16 cellular contexts compared by ENCODE assay signal in the genomic region with DNA sequence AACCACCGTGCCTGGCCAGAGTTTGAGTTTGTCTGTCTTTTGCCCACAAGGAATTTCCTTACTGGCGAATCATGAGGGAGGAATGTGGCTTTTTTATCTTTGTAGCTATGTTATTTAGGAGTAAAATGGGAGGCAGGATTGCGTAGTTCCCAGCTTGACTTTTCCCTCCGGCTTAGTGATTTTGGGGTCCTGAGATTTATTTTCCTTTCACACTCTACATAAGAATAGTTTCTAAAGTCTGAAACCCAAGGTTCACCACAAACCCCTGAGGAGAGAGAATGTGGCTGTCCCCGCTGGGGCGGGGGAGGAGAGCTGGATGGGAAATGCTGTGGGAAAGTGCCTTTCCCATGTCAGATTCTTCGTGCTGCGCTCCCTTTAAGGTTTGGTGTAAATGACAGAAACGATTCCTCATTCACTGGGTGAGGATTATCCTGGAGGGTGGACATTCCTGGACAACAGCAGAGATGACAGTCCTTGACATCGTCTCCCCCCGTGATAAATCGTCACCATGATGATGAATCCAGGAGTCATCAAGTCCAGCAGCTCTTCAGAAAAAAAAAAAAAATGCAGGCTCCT.
A peak's percentile ranks its signal among the peaks of the same experiment; 100 is the strongest.
DNase-seq lines count a peak whose midpoint lies in the region; ATAC-seq and TF ChIP-seq lines count a peak whose summit lies in the region.
"Had no signal": no experiment of that assay in that cellular context is flagged by ENCODE, and none has a peak within 500 bp of the region (broad histone marks: within the 10 kb centered on the region; RNA-seq: fewer than 3 reads in every experiment).

No MANE protein-coding gene starts in this region.

- ATAC-seq in SK-N-SH treated with all-trans-retinoic acid at 6 μM for 48 hours: no peak
- no peak for ATAC-seq in activated naive CD8-positive, alpha-beta T cell treated with anti-CD3 and anti-CD28 coated beads, Interleukin-2, amount 50 U/mL, for 24 hours
- no peak for ATAC-seq in GM19328 (IDR thresholded peaks at IDR 0.05; ENCODE audit: unreplicated experiment)
- ATAC-seq: gastrocnemius medialis, left ventricle myocardium superior, T-helper 17 cell had no signal

- no peak for DNase-seq in SK-N-SH
- DNase-seq in brain microvascular endothelial cell: peak; percentile 76
- DNase-seq in kidney epithelial cell (ENCODE audit: low read depth): peak; percentile 41
- no peak for DNase-seq in SIG-M5 (lab: John Stamatoyannopoulos, UW)
- DNase-seq in T-helper 1 cell: no peak
- DNase-seq in activated naive CD8-positive, alpha-beta T cell treated with anti-CD3 and anti-CD28 coated beads, Interleukin-2, amount 50 U/mL, for 24 hours: no peak
- DNase-seq: activated CD4-positive, alpha-beta T cell treated with anti-CD3 and anti-CD28 coated beads, Interleukin-2, amount 10 ng/mL, durations not matched to agents 24 days and 14 days; CD4-positive, alpha-beta memory T cell; gastrocnemius medialis; HFFc6; left ventricle myocardium superior; T-helper 17 cell had no signal

- H3K36me3 Mint-ChIP-seq in activated naive CD8-positive, alpha-beta T cell treated with anti-CD3 and anti-CD28 coated beads, Interleukin-2, amount 50 U/mL, for 24 hours (ENCODE audit: low read depth): peaks cover 16% of the 10 kb centered on the region

- TF ChIP-seq CTCF in SK-N-SH (IDR thresholded peaks at IDR 0.05): no peak
- TF ChIP-seq CTCF in brain microvascular endothelial cell (IDR thresholded peaks at IDR 0.05; ENCODE audit: low read depth, low read length, missing control alignments): no peak
- TF ChIP-seq CTCF in kidney epithelial cell (IDR thresholded peaks at IDR 0.05; ENCODE audit: insufficient read depth, low read length, poor library complexity, severe bottlenecking): no peak

- H3K4me3 Mint-ChIP-seq in activated naive CD8-positive, alpha-beta T cell treated with anti-CD3 and anti-CD28 coated beads, Interleukin-2, amount 50 U/mL, for 24 hours: no peak overlapping the region
- H3K4me3 Mint-ChIP-seq: activated CD4-positive, alpha-beta T cell treated with anti-CD3 and anti-CD28 coated beads, Interleukin-2, amount 10 ng/mL, durations not matched to agents 24 days and 14 days; HFFc6; T-helper 17 cell had no signal

- no peak overlapping the region for H3K9ac ChIP-seq in SK-N-SH

- TF ChIP-seq RAD21 in SK-N-SH (IDR thresholded peaks at IDR 0.05; ENCODE audit: low read length): no peak

- H3K79me2 ChIP-seq in SK-N-SH (ENCODE audit: insufficient read depth): no peaks in the 10 kb centered on the region

- H3K27ac Mint-ChIP-seq in activated naive CD8-positive, alpha-beta T cell treated with anti-CD3 and anti-CD28 coated beads, Interleukin-2, amount 50 U/mL, for 24 hours: no peak overlapping the region
- H3K27ac Mint-ChIP-seq: activated CD4-positive, alpha-beta T cell treated with anti-CD3 and anti-CD28 coated beads, Interleukin-2, amount 10 ng/mL, durations not matched to agents 24 days and 14 days; HFFc6; T-helper 17 cell had no signal

- H3K9me3 Mint-ChIP-seq in activated naive CD8-positive, alpha-beta T cell treated with anti-CD3 and anti-CD28 coated beads, Interleukin-2, amount 50 U/mL, for 24 hours: no peaks in the 10 kb centered on the region

- no peaks in the 10 kb centered on the region for H3K4me1 Mint-ChIP-seq in activated naive CD8-positive, alpha-beta T cell treated with anti-CD3 and anti-CD28 coated beads, Interleukin-2, amount 50 U/mL, for 24 hours
- H3K4me1 Mint-ChIP-seq: activated CD4-positive, alpha-beta T cell treated with anti-CD3 and anti-CD28 coated beads, Interleukin-2, amount 10 ng/mL, durations not matched to agents 24 days and 14 days had no signal

- no peaks in the 10 kb centered on the region; a peak in 1 of 4 replicates for H3K4me1 ChIP-seq in SK-N-SH (ENCODE audit: control insufficient read depth in 1 of 2, insufficient read depth in 2 of 2, low read depth in 1 of 2, low read length in 1 of 2)
- H3K4me1 ChIP-seq: gastrocnemius medialis had no signal

- no peaks in the 10 kb centered on the region for H3K36me3 ChIP-seq in SK-N-SH (replicated peaks in 1 of 2; ENCODE audit: control insufficient read depth in 1 of 2, insufficient read depth in 2 of 2, low read length in 1 of 2)
- H3K36me3 ChIP-seq in brain microvascular endothelial cell (replicated peaks): no peaks in the 10 kb centered on the region
- no peaks in the 10 kb centered on the region for H3K36me3 ChIP-seq in kidney epithelial cell (ENCODE audit: control insufficient read depth, insufficient read depth, low read length)
- H3K36me3 ChIP-seq: gastrocnemius medialis had no signal

- H3K4me3 ChIP-seq in SK-N-SH (ENCODE audit: low read depth in 2 of 2, low read length in 1 of 2) (no peak overlapping the region), brain microvascular endothelial cell (ENCODE audit: low read depth, low read length) (no peak overlapping the region), kidney epithelial cell (ENCODE audit: low read depth, low read length) (no peak overlapping the region)
- H3K4me3 ChIP-seq: gastrocnemius medialis, skin epidermis had no signal

- no peaks in the 10 kb centered on the region for H4K20me1 ChIP-seq in SK-N-SH (ENCODE audit: insufficient read depth)

- CTCF ChIA-PET in SK-N-SH (lab: Yijun Ruan, JAX): interaction anchor here (0.7 to 0.9 kb wide), 2 partner anchors 14 to 15 kb away, joined by 3 read pairs; no protein-coding TSS in a partner anchor

- H3K9me2 ChIP-seq in SK-N-SH: no peaks in the 10 kb centered on the region

- WGBS in SK-N-SH (ENCODE audit: low lambda C conversion rate): 65% methylated on average over 12 of the region's 12 CpGs

- H3K27me3 Mint-ChIP-seq in activated naive CD8-positive, alpha-beta T cell treated with anti-CD3 and anti-CD28 coated beads, Interleukin-2, amount 50 U/mL, for 24 hours: no peaks in the 10 kb centered on the region
- H3K27me3 Mint-ChIP-seq: activated CD4-positive, alpha-beta T cell treated with anti-CD3 and anti-CD28 coated beads, Interleukin-2, amount 10 ng/mL, durations not matched to agents 24 days and 14 days; CD4-positive, alpha-beta memory T cell; T-helper 17 cell had no signal

- no peaks in the 10 kb centered on the region for H3F3A ChIP-seq in SK-N-SH (replicated peaks; ENCODE audit: insufficient read depth)

- H3K4me2 ChIP-seq in SK-N-SH: 0 out of 2 replicates have a peak overlapping the region, but pooled peaks have one; percentile 10

- POLR2A ChIA-PET in SK-N-SH (lab: Yijun Ruan, JAX): no interaction called here

- H2AFZ ChIP-seq in SK-N-SH (ENCODE audit: low read depth): no peak overlapping the region

- H3K27ac ChIP-seq in SK-N-SH (ENCODE audit: low read depth in 2 of 2, low read length in 1 of 2) (no peak overlapping the region), brain microvascular endothelial cell (peak overlapping the region; percentile 79)
- H3K27ac ChIP-seq: 22Rv1, gastrocnemius medialis, skin epidermis had no signal

- no peaks in the 10 kb centered on the region for H3K9me3 ChIP-seq in SK-N-SH
- H3K9me3 ChIP-seq: gastrocnemius medialis had no signal

- TF ChIP-seq EP300 in SK-N-SH (IDR thresholded peaks at IDR 0.05; ENCODE audit: borderline replicate concordance in 1 of 2, low read depth in 1 of 2, low read length in 1 of 2): no peak

- H3K27me3 ChIP-seq in SK-N-SH (ENCODE audit: insufficient read depth) (no peaks in the 10 kb centered on the region), brain microvascular endothelial cell (replicated peaks) (no peaks in the 10 kb centered on the region), kidney epithelial cell (ENCODE audit: control insufficient read depth, insufficient read depth, low read length) (no peaks in the 10 kb centered on the region)
- H3K27me3 ChIP-seq: gastrocnemius medialis had no signal

- in situ Hi-C loops in brain microvascular endothelial cell (cut with HindIII; ENCODE audit: low pct_ligation_motif_present, low sequenced_read_pairs): no loop called here

TF ChIP-seq in SK-N-SH, 30 proteins besides CTCF, POLR2A, EP300 and RAD21 (continues in another document):
- TF ChIP-seq TEAD4 (IDR thresholded peaks at IDR 0.05; ENCODE audit: borderline replicate concordance, insufficient read depth) (no peak), CHD2 (IDR thresholded peaks at IDR 0.05; ENCODE audit: low read length, partially characterized antibody) (no peak), IRF3 (IDR thresholded peaks at IDR 0.05; ENCODE audit: low read depth, low read length) (no peak), GATA2 (CRISPR knock-in tag; IDR thresholded peaks at IDR 0.05) (no peak)

TF ChIP-seq in SK-N-SH treated with all-trans-retinoic acid at 6 μM for 48 hours, 23 proteins besides CTCF, POLR2A, EP300 and RAD21 (continues in another document):
- TF ChIP-seq, protein P1, sequence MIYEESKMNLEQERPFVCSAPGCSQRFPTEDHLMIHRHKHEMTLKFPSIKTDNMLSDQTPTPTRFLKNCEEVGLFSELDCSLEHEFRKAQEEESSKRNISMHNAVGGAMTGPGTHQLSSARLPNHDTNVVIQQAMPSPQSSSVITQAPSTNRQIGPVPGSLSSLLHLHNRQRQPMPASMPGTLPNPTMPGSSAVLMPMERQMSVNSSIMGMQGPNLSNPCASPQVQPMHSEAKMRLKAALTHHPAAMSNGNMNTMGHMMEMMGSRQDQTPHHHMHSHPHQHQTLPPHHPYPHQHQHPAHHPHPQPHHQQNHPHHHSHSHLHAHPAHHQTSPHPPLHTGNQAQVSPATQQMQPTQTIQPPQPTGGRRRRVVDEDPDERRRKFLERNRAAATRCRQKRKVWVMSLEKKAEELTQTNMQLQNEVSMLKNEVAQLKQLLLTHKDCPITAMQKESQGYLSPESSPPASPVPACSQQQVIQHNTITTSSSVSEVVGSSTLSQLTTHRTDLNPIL (CRISPR knock-in tag; IDR thresholded peaks at IDR 0.05; ENCODE audit: low read depth): no peak
- no peak for TF ChIP-seq TSHZ2 (CRISPR knock-in tag; IDR thresholded peaks at IDR 0.05)

Comparison
In these comparisons a context has a peak if more than half of its experiments do, and no peak if none do; other contexts are left out.
1. DNase-seq: peak in brain microvascular endothelial cell (single experiment) and kidney epithelial cell (single experiment); none in SK-N-SH (single experiment), SIG-M5 (single experiment), T-helper 1 cell (0 of 5) and activated naive CD8-positive, alpha-beta T cell treated with anti-CD3 and anti-CD28 coated beads, Interleukin-2, amount 50 U/mL, for 24 hours (single experiment).